ENCODE assay signal across 1 cellular context in genomic region chr4:154551872-154552686, GRCh38.
TF ChIP-seq lines count a peak whose summit lies in the region.

No MANE protein-coding gene starts in this region.

TF ChIP-seq in HepG2, 621 proteins besides CTCF, POLR2A, EP300 and RAD21 (continued from another document):
- TF ChIP-seq RERE (CRISPR knock-in tag; IDR thresholded peaks at IDR 0.05; ENCODE audit: low read depth), result no peak
- TF ChIP-seq FOXO4 (CRISPR knock-in tag; conservative IDR thresholded peaks at IDR 0.05), result no peak
- TF ChIP-seq PLRG1 (conservative IDR thresholded peaks at IDR 0.05), result no peak
- no peak for TF ChIP-seq ZNF574 (CRISPR knock-in tag; IDR thresholded peaks at IDR 0.05)
- TF ChIP-seq IRF2 (CRISPR knock-in tag; IDR thresholded peaks at IDR 0.05), result no peak
- no peak for TF ChIP-seq CAMTA2 (CRISPR knock-in tag; IDR thresholded peaks at IDR 0.05; ENCODE audit: borderline replicate concordance)
- TF ChIP-seq RXRB (CRISPR knock-in tag; IDR thresholded peaks at IDR 0.05; ENCODE audit: borderline replicate concordance), result 0 out of 2 replicates have a peak, but pooled peaks have one; percentile 10
- no peak for TF ChIP-seq ZBTB8A (CRISPR knock-in tag; IDR thresholded peaks at IDR 0.05; ENCODE audit: borderline replicate concordance, low read depth)
